ENCODE assay signal across 10 cellular contexts in genomic region chr4:176794151-176794550, GRCh38. TPM values are rescaled to one million over a fixed set of nuclear protein-coding genes. Genes with fewer than 3 reads are reported as not detected.
DNase-seq lines count a peak whose midpoint lies in the region; ATAC-seq, FAIRE-seq and TF ChIP-seq lines count a peak whose summit lies in the region.
"Had no signal": no experiment of that assay in that cellular context is flagged by ENCODE, and none has a peak within 500 bp of the region (broad histone marks: within the 10 kb centered on the region; RNA-seq: fewer than 3 reads in every experiment).

No MANE protein-coding gene starts in this region.

- in situ Hi-C loops in Caki2 (cut with HindIII; ENCODE audit: low pct_unique_long_range_greater_than_20kb, low sequenced_read_pairs), result no loop called here

- peak; percentile 39 for DNase-seq in Caki2 (ENCODE audit: low read depth)
- peak; percentile 91 for DNase-seq in PC-3
- DNase-seq in endothelial cell of umbilical vein (ENCODE audit: low read depth, low spot score), result peak; percentile 92
- peak; percentile 88 for DNase-seq in non-pigmented ciliary epithelial cell (ENCODE audit: low read depth)
- no peak for DNase-seq in psoas muscle
- DNase-seq in activated CD4-positive, alpha-beta T cell treated with anti-CD3 and anti-CD28 coated beads for 1 hour, result no peak
- no peak for DNase-seq in D721Med (ENCODE audit: insufficient read length, low spot score)
- DNase-seq: glutamatergic neuron; stimulated activated CD8-positive, alpha-beta memory T cell treated with anti-CD3 and anti-CD28 coated beads, Interleukin-4, amount 100 ng/mL, for 48 hours had no signal

- no peak for TF ChIP-seq CTCF in PC-3 (conservative IDR thresholded peaks at IDR 0.05; ENCODE audit: low read depth, low read length)
- TF ChIP-seq CTCF in endothelial cell of umbilical vein (IDR thresholded peaks at IDR 0.05; ENCODE audit: extremely low read depth in 1 of 2, insufficient read depth in 1 of 2, low read depth in 1 of 2, low read length in 2 of 2), result no peak
- no peak for TF ChIP-seq CTCF in psoas muscle (IDR thresholded peaks at IDR 0.05)
- TF ChIP-seq CTCF in D721Med (IDR thresholded peaks at IDR 0.05; ENCODE audit: insufficient read depth, missing control alignments), result no peak

- no peaks in the 10 kb centered on the region for H3K9me1 ChIP-seq in endothelial cell of umbilical vein (replicated peaks; ENCODE audit: control insufficient read depth, extremely low read depth, insufficient read depth, low read length)

- POLR2A ChIA-PET in PC-3 (lab: Charles Lee; ENCODE audit: unreplicated experiment), result no interaction called here
- POLR2A ChIA-PET in endothelial cell of umbilical vein (lab: Charles Lee), result no interaction called here

- no peaks in the 10 kb centered on the region for H3K9me2 ChIP-seq in PC-3 (replicated peaks; ENCODE audit: low read length)

- H3K4me3 ChIP-seq in PC-3 (ENCODE audit: low read length) (peak overlapping the region; percentile 68), endothelial cell of umbilical vein (replicated peaks in 1 of 3; ENCODE audit: insufficient read depth in 1 of 3, low read depth in 1 of 3, low read length in 3 of 3) (no peak overlapping the region), psoas muscle (no peak overlapping the region)

- dilution Hi-C loops in endothelial cell of umbilical vein (cut with MboI; ENCODE audit: extremely low pct_ligation_motif_present, low sequenced_read_pairs), result no loop called here

- H3K79me2 ChIP-seq in PC-3 (ENCODE audit: low read length), result peaks cover 42% of the 10 kb centered on the region
- peaks cover 33% of the 10 kb centered on the region for H3K79me2 ChIP-seq in endothelial cell of umbilical vein (ENCODE audit: control insufficient read depth, insufficient read depth, low read length)

- H3K36me3 ChIP-seq in PC-3 (ENCODE audit: low read depth, low read length), result peaks cover 9% of the 10 kb centered on the region; the same call in 1 of the 2 replicates
- H3K36me3 ChIP-seq in endothelial cell of umbilical vein (ENCODE audit: control insufficient read depth in 2 of 2, extremely low read depth in 1 of 2, insufficient read depth in 2 of 2, low read length in 2 of 2), result no peaks in the 10 kb centered on the region
- no peaks in the 10 kb centered on the region for H3K36me3 ChIP-seq in psoas muscle (ENCODE audit: insufficient read depth in 1 of 2, low read depth in 1 of 2)

- no peaks in the 10 kb centered on the region for H3K27me3 ChIP-seq in PC-3 (ENCODE audit: low read length)
- H3K27me3 ChIP-seq in endothelial cell of umbilical vein (ENCODE audit: control insufficient read depth in 2 of 2, insufficient read depth in 2 of 2, low read length in 2 of 2), result no peaks in the 10 kb centered on the region
- H3K27me3 ChIP-seq in psoas muscle (ENCODE audit: insufficient read depth in 3 of 3, low read length in 2 of 3), result peaks cover 0 to 2% (median 0%) of the 10 kb centered on the region in 3 donors

- BruUV-seq in PC-3 (replicated peaks; lab: Mats Ljungman, UMichigan) (no TSS peak), endothelial cell of umbilical vein (replicated peaks; lab: Mats Ljungman, UMichigan) (no TSS peak)

- WGBS in psoas muscle, 3 donors, result 44 to 51% (median 47%) methylated on average over 4 of the region's 4 CpGs

- intact Hi-C loops in PC-3 (cut with micrococcal nuclease) (loop anchor here (1.0 to 5.0 kb wide), 10 partner anchors 47 to 543 kb away; no protein-coding TSS in a partner anchor), endothelial cell of umbilical vein (cut with micrococcal nuclease) (loop anchor here (1.0 to 5.0 kb wide), 8 partner anchors 16 to 528 kb away; no protein-coding TSS in a partner anchor), psoas muscle (cut with DNase I) (loop anchor here in 1 of 2 donors (5.0 kb wide), 3 partner anchors 232 to 412 kb away; no protein-coding TSS in a partner anchor)

- TF ChIP-seq POLR2A in endothelial cell of umbilical vein (IDR thresholded peaks at IDR 0.05; ENCODE audit: low read depth, low read length), result peak; percentile 44

- peak overlapping the region; percentile 95 for H3K4me2 ChIP-seq in PC-3 (ENCODE audit: low read length)
- peak overlapping the region; percentile 77 for H3K4me2 ChIP-seq in endothelial cell of umbilical vein (ENCODE audit: insufficient read depth, low read length)

- H3K9ac ChIP-seq in PC-3 (ENCODE audit: low read length) (peak overlapping the region; percentile 100), endothelial cell of umbilical vein (replicated peaks; ENCODE audit: extremely low read depth, insufficient read depth, low read length) (peak overlapping the region; percentile 70)

- H2AFZ ChIP-seq in PC-3 (ENCODE audit: low read length) (peak overlapping the region; percentile 40; the same call in 1 of the 2 replicates), endothelial cell of umbilical vein (ENCODE audit: low read depth, low read length) (no peak overlapping the region)

- H3K4me1 ChIP-seq in PC-3 (ENCODE audit: insufficient read depth, low read length) (peaks cover 30% of the 10 kb centered on the region), endothelial cell of umbilical vein (ENCODE audit: control insufficient read depth, extremely low read depth, insufficient read depth, low read length) (peaks cover 24% of the 10 kb centered on the region), psoas muscle (peaks cover 8% of the 10 kb centered on the region)

- peak overlapping the region; percentile 100 for H3K27ac ChIP-seq in PC-3 (ENCODE audit: low read length)
- H3K27ac ChIP-seq in endothelial cell of umbilical vein (ENCODE audit: insufficient read depth, low read depth, low read length), result peak overlapping the region; percentile 54
- H3K27ac ChIP-seq in psoas muscle, result no peak overlapping the region

- CTCF ChIA-PET in PC-3 (lab: Charles Lee), result interaction anchor here (1.1 kb wide), 1 partner anchor 253 kb away, joined by 4 read pairs; no protein-coding TSS in a partner anchor
- CTCF ChIA-PET in endothelial cell of umbilical vein (lab: Charles Lee), result interaction anchor here (1.1 to 8.3 kb wide), 3 partner anchors 12 to 253 kb away, joined by 3 to 151 read pairs (median 3); no protein-coding TSS in a partner anchor

- FAIRE-seq in endothelial cell of umbilical vein (lab: Jason Lieb, UNC), result peak; percentile 87
- no peak for FAIRE-seq in D721Med (lab: Jason Lieb, UNC)

- peaks cover 6% of the 10 kb centered on the region; the same call in 1 of the 2 replicates for H4K20me1 ChIP-seq in PC-3 (ENCODE audit: low read length)
- H4K20me1 ChIP-seq in endothelial cell of umbilical vein (replicated peaks; ENCODE audit: control insufficient read depth, extremely low read depth, insufficient read depth, low read length), result no peaks in the 10 kb centered on the region

- ATAC-seq in PC-3 (peak; percentile 68), GM21381 (IDR thresholded peaks at IDR 0.05; ENCODE audit: unreplicated experiment) (no peak), psoas muscle (no peak)

- peaks cover 14% of the 10 kb centered on the region for H3F3A ChIP-seq in PC-3 (ENCODE audit: low read length, unreplicated experiment)

- H3K9me3 ChIP-seq in PC-3 (ENCODE audit: low read length), result no peaks in the 10 kb centered on the region
- H3K9me3 ChIP-seq in endothelial cell of umbilical vein (replicated peaks; ENCODE audit: control insufficient read depth, insufficient read depth, low read length), result no peaks in the 10 kb centered on the region
- H3K9me3 ChIP-seq in psoas muscle, result no peaks in the 10 kb centered on the region

TF ChIP-seq in endothelial cell of umbilical vein, 7 proteins besides CTCF, POLR2A, EP300 and RAD21:
- TF ChIP-seq FOS (IDR thresholded peaks at IDR 0.05; ENCODE audit: borderline replicate concordance, insufficient read depth, low read length) (peak; percentile 80), EZH2 (IDR thresholded peaks at IDR 0.05; ENCODE audit: borderline replicate concordance, low read depth, low read length, severe bottlenecking) (no peak), MYC (IDR thresholded peaks at IDR 0.05; ENCODE audit: low read depth, low read length) (no peak), POLR2AphosphoS5 (IDR thresholded peaks at IDR 0.05; ENCODE audit: insufficient read depth, low read depth, low read length) (peak; percentile 42), JUN (IDR thresholded peaks at IDR 0.05; ENCODE audit: borderline replicate concordance, insufficient read depth, insufficient read length, low read depth) (peak; percentile 41)

RNA-seq across cellular contexts. Expression of gene VEGFC, which starts 1.4 kb away (rescaled TPM):
- 14.4 and 16.0 TPM in 2 replicates for total RNA-seq in Caki2 (2014; rRNA removed; shearing (Covaris generic); ENCODE audit: low replicate concordance)
- total RNA-seq in PC-3 (2014; rRNA removed) (36.6 and 43.4 TPM in 2 replicates), endothelial cell of umbilical vein (34.9 and 47.1 TPM in 2 replicates), psoas muscle (1 to 10 TPM; 3.0 to 7.0 (median 3.8) TPM)
- polyA plus RNA-seq in endothelial cell of umbilical vein (18.7 and 20.4 TPM in 2 replicates), psoas muscle (1 to 10 TPM; 1.8 to 2.9 (median 2.1) TPM)
- polyA plus RNA-seq in endothelial cell of umbilical vein (2011; cell fraction: cytosol; rRNA removed), result 25.5 and 26.9 TPM in 2 replicates
- 38.4 and 40.5 TPM in 2 replicates for polyA plus RNA-seq in endothelial cell of umbilical vein (2011; cell fraction: nucleus; rRNA removed)
- 24.2 and 43.4 TPM in 2 replicates for polyA plus RNA-seq in endothelial cell of umbilical vein (2012)
- polyA minus RNA-seq in endothelial cell of umbilical vein, result 14.4 and 18.1 TPM in 2 replicates
- 1.8 TPM for polyA minus RNA-seq in endothelial cell of umbilical vein (2011; cell fraction: cytosol; rRNA and poly(A)+ RNA removed)
- 20.6 and 23.8 TPM in 2 replicates for polyA minus RNA-seq in endothelial cell of umbilical vein (2011; cell fraction: nucleus; rRNA and poly(A)+ RNA removed)

Comparison
In these comparisons a context has a peak if more than half of its experiments do, and no peak if none do; other contexts are left out.
1. DNase-seq: peak in Caki2 (single experiment), PC-3 (single experiment), endothelial cell of umbilical vein (single experiment) and non-pigmented ciliary epithelial cell (single experiment); none in psoas muscle (0 of 2), activated CD4-positive, alpha-beta T cell treated with anti-CD3 and anti-CD28 coated beads for 1 hour (single experiment) and D721Med (single experiment).